In the genomic region with DNA sequence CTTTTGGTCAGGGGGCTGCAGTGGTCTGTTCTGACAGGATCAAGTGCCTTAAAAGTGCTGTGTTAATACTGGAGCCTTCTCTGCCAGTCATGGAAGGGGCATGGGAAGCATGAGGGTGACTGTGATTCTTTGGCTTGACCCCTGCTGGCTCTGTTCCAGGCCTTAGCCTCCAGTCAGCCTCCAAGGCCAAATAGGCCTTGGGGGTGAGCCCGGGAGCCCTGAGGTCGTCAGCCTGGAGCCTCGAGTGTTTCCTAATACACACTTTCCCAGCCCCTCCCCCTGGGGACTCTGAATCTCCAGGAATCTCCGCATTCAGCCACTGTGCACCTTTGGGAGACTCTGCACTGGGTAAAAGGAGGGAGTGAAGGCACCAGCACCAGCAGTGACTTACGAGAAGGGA, we compare ENCODE assay signal across 1 cellular context.
TF ChIP-seq lines count a peak whose summit lies in the region.

No MANE protein-coding gene starts in this region.

TF ChIP-seq in IMR-90, 13 proteins besides CTCF, POLR2A, EP300 and RAD21:
- no peak for TF ChIP-seq SMC3 (IDR thresholded peaks at IDR 0.05; ENCODE audit: low read depth, low read length)
- TF ChIP-seq CHD1 (IDR thresholded peaks at IDR 0.05; ENCODE audit: low read depth, low read length) = no peak
- no peak for TF ChIP-seq RCOR1 (IDR thresholded peaks at IDR 0.05; ENCODE audit: insufficient replicate concordance, low read length)
- TF ChIP-seq NFE2L2 (IDR thresholded peaks at IDR 0.05; ENCODE audit: low read depth, low read length) = no peak
- no peak for TF ChIP-seq MAFK (IDR thresholded peaks at IDR 0.05; ENCODE audit: low read depth, low read length)
- TF ChIP-seq BHLHE40 (IDR thresholded peaks at IDR 0.05; ENCODE audit: low read depth, low read length) = no peak
- TF ChIP-seq CEBPB (IDR thresholded peaks at IDR 0.05; ENCODE audit: low read depth, low read length) = no peak
- TF ChIP-seq RFX5 (IDR thresholded peaks at IDR 0.05; ENCODE audit: low read depth, low read length) = no peak
- no peak for TF ChIP-seq MAZ (IDR thresholded peaks at IDR 0.05; ENCODE audit: borderline replicate concordance, low read depth, low read length)
- TF ChIP-seq MXI1 (IDR thresholded peaks at IDR 0.05; ENCODE audit: borderline replicate concordance, low read depth, low read length) = no peak
- TF ChIP-seq, protein P1, sequence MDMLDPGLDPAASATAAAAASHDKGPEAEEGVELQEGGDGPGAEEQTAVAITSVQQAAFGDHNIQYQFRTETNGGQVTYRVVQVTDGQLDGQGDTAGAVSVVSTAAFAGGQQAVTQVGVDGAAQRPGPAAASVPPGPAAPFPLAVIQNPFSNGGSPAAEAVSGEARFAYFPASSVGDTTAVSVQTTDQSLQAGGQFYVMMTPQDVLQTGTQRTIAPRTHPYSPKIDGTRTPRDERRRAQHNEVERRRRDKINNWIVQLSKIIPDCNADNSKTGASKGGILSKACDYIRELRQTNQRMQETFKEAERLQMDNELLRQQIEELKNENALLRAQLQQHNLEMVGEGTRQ (IDR thresholded peaks at IDR 0.05; ENCODE audit: low read depth, low read length) = no peak
- no peak for TF ChIP-seq FOS (IDR thresholded peaks at IDR 0.05; ENCODE audit: low read depth, low read length)
- no peak for TF ChIP-seq ELK1 (IDR thresholded peaks at IDR 0.05; ENCODE audit: borderline replicate concordance, low read depth, low read length)
